In genomic region chr5:167945542-167946384, GRCh38 we compare ENCODE assay signal across 11 cellular contexts.
A peak's percentile ranks its signal among the peaks of the same experiment; 100 is the strongest.
DNase-seq lines count a peak whose midpoint lies in the region; ATAC-seq and TF ChIP-seq lines count a peak whose summit lies in the region.
"Had no signal": no experiment of that assay in that cellular context is flagged by ENCODE, and none has a peak within 500 bp of the region (broad histone marks: within the 10 kb centered on the region; RNA-seq: fewer than 3 reads in every experiment).

No MANE protein-coding gene starts in this region.

- peak; percentile 96 for DNase-seq in AG04449 (ENCODE audit: low read depth, low spot score)
- DNase-seq in MG63 = peak; percentile 64
- DNase-seq in nephron progenitor cell = peak; percentile 28
- DNase-seq in NCI-H69 (lab: John Stamatoyannopoulos, UW) = no peak
- no peak for DNase-seq in natural killer cell treated with Interleukin-12 subunit alpha and Interleukin-12 subunit beta and Interleukin-15 and Interleukin-18, amount 100 ng/mL, for 72 hours (ENCODE audit: low spot score)
- DNase-seq: ACHN, body of pancreas, MM.1S had no signal

- peak overlapping the region; percentile 75 for H3K27ac Mint-ChIP-seq in nephron progenitor cell
- no peak overlapping the region for H3K27ac Mint-ChIP-seq in natural killer cell treated with Interleukin-12 subunit alpha and Interleukin-12 subunit beta and Interleukin-15 and Interleukin-18, amount 100 ng/mL, for 72 hours

- H3K4me3 ChIP-seq in AG04449 (ENCODE audit: low read depth, low read length) = no peak overlapping the region
- no peak overlapping the region for H3K4me3 ChIP-seq in MG63
- H3K4me3 ChIP-seq: body of pancreas had no signal

- ATAC-seq in esophagus mucosa (peak; percentile 80), HG02973 (IDR thresholded peaks at IDR 0.05; ENCODE audit: unreplicated experiment) (no peak), GM18907 (IDR thresholded peaks at IDR 0.05; ENCODE audit: unreplicated experiment) (no peak)
- no peak for ATAC-seq in natural killer cell treated with Interleukin-12 subunit alpha and Interleukin-12 subunit beta and Interleukin-15 and Interleukin-18, amount 100 ng/mL, for 72 hours
- ATAC-seq: body of pancreas had no signal

- H3K36me3 Mint-ChIP-seq in nephron progenitor cell (ENCODE audit: low read depth) = no peaks in the 10 kb centered on the region
- H3K36me3 Mint-ChIP-seq in natural killer cell treated with Interleukin-12 subunit alpha and Interleukin-12 subunit beta and Interleukin-15 and Interleukin-18, amount 100 ng/mL, for 72 hours = no peaks in the 10 kb centered on the region

- no peaks in the 10 kb centered on the region for H3K27me3 Mint-ChIP-seq in nephron progenitor cell (ENCODE audit: low read depth, poor library complexity)
- peaks cover 0 to 5% of the 10 kb centered on the region in 2 donors for H3K27me3 Mint-ChIP-seq in natural killer cell treated with Interleukin-12 subunit alpha and Interleukin-12 subunit beta and Interleukin-15 and Interleukin-18, amount 100 ng/mL, for 72 hours

- no peaks in the 10 kb centered on the region for H3K27me3 ChIP-seq in MG63
- H3K27me3 ChIP-seq: body of pancreas had no signal

- no peaks in the 10 kb centered on the region for H3K9me3 ChIP-seq in MG63
- H3K9me3 ChIP-seq: body of pancreas had no signal

- TF ChIP-seq CTCF in AG04449 (IDR thresholded peaks at IDR 0.05; ENCODE audit: insufficient read depth, low read length, missing control alignments) (no peak), nephron progenitor cell (IDR thresholded peaks at IDR 0.05) (no peak)

- no peaks in the 10 kb centered on the region for H3K36me3 ChIP-seq in MG63

- H3K4me3 Mint-ChIP-seq in nephron progenitor cell = no peak overlapping the region
- H3K4me3 Mint-ChIP-seq in natural killer cell treated with Interleukin-12 subunit alpha and Interleukin-12 subunit beta and Interleukin-15 and Interleukin-18, amount 100 ng/mL, for 72 hours = no peak overlapping the region

- POLR2A ChIA-PET in AG04449 (lab: Yijun Ruan, JAX) = interaction anchor here (0.6 to 1.4 kb wide), 6 partner anchors 48 to 275 kb away, joined by 3 to 7 read pairs (median 3); no protein-coding TSS in a partner anchor

- peaks cover 80% of the 10 kb centered on the region for H3K4me1 Mint-ChIP-seq in nephron progenitor cell
- H3K4me1 Mint-ChIP-seq in natural killer cell treated with Interleukin-12 subunit alpha and Interleukin-12 subunit beta and Interleukin-15 and Interleukin-18, amount 100 ng/mL, for 72 hours (ENCODE audit: low read depth in 2 of 2) = no peaks in the 10 kb centered on the region

- CTCF ChIA-PET in AG04449 (lab: Yijun Ruan, JAX) = interaction anchor here (0.8 to 1.1 kb wide), 3 partner anchors 8 to 363 kb away, joined by 3 read pairs; no protein-coding TSS in a partner anchor

- no peaks in the 10 kb centered on the region for H3K9me3 Mint-ChIP-seq in nephron progenitor cell
- no peaks in the 10 kb centered on the region for H3K9me3 Mint-ChIP-seq in natural killer cell treated with Interleukin-12 subunit alpha and Interleukin-12 subunit beta and Interleukin-15 and Interleukin-18, amount 100 ng/mL, for 72 hours

Comparison
In these comparisons a context has a peak if more than half of its experiments do, and no peak if none do; other contexts are left out.
1. DNase-seq: peak in AG04449 (single experiment), MG63 (single experiment) and nephron progenitor cell (single experiment); none in NCI-H69 (single experiment) and natural killer cell treated with Interleukin-12 subunit alpha and Interleukin-12 subunit beta and Interleukin-15 and Interleukin-18, amount 100 ng/mL, for 72 hours (single experiment).